ENCODE assay signal across 7 cellular contexts in genomic region chr5:141637266-141637692, GRCh38. TPM values are rescaled to one million over a fixed set of nuclear protein-coding genes. Genes with fewer than 3 reads are reported as not detected.
DNase-seq lines count a peak whose midpoint lies in the region; ATAC-seq lines count a peak whose summit lies in the region.

No MANE protein-coding gene starts in this region.

- no peaks in the 10 kb centered on the region for H3K9me3 ChIP-seq in iPS-15b (ENCODE audit: control insufficient read depth, insufficient read depth, low read length)

- peak overlapping the region; percentile 99 for H3K4me3 ChIP-seq in iPS-15b (ENCODE audit: low read depth, low read length)

- H3K27ac Mint-ChIP-seq in activated naive CD8-positive, alpha-beta T cell treated with anti-CD3 and anti-CD28 coated beads, Interleukin-2, amount 50 U/mL, for 24 hours: peak overlapping the region; percentile 92

- H3K4me1 ChIP-seq in iPS-15b (ENCODE audit: control insufficient read depth, insufficient read depth, low read length): peaks cover 10% of the 10 kb centered on the region

- H3K4me1 Mint-ChIP-seq in activated naive CD8-positive, alpha-beta T cell treated with anti-CD3 and anti-CD28 coated beads, Interleukin-2, amount 50 U/mL, for 24 hours: peaks cover 63% of the 10 kb centered on the region

- no peaks in the 10 kb centered on the region for H3K9me3 Mint-ChIP-seq in activated naive CD8-positive, alpha-beta T cell treated with anti-CD3 and anti-CD28 coated beads, Interleukin-2, amount 50 U/mL, for 24 hours

- H3K36me3 Mint-ChIP-seq in activated naive CD8-positive, alpha-beta T cell treated with anti-CD3 and anti-CD28 coated beads, Interleukin-2, amount 50 U/mL, for 24 hours (ENCODE audit: low read depth): peaks cover 40% of the 10 kb centered on the region

- no peaks in the 10 kb centered on the region for H3K27me3 Mint-ChIP-seq in activated naive CD8-positive, alpha-beta T cell treated with anti-CD3 and anti-CD28 coated beads, Interleukin-2, amount 50 U/mL, for 24 hours

- peaks cover 10% of the 10 kb centered on the region for H3K36me3 ChIP-seq in iPS-15b (ENCODE audit: control insufficient read depth, insufficient read depth, low read length)

- H3K9ac ChIP-seq in iPS-15b (ENCODE audit: low read depth, low read length): peak overlapping the region; percentile 37

- peak overlapping the region; percentile 90 for H3K4me3 Mint-ChIP-seq in activated naive CD8-positive, alpha-beta T cell treated with anti-CD3 and anti-CD28 coated beads, Interleukin-2, amount 50 U/mL, for 24 hours

- peaks cover 4% of the 10 kb centered on the region for H3K27me3 ChIP-seq in iPS-15b (ENCODE audit: control insufficient read depth, insufficient read depth, low read length)

- DNase-seq in SK-MEL-5 (ENCODE audit: low read depth, low spot score) (peak; percentile 8), pons (ENCODE audit: low spot score) (no peak)
- peak; percentile 62 for DNase-seq in activated naive CD8-positive, alpha-beta T cell treated with anti-CD3 and anti-CD28 coated beads, Interleukin-2, amount 50 U/mL, for 24 hours
- DNase-seq in stimulated activated CD4-positive, alpha-beta T cell treated with anti-CD3 and anti-CD28 coated beads, Interleukin-15, amount 100 ng/mL, for 24 hours: peak; percentile 75

- in situ Hi-C loops in SK-MEL-5 (cut with HindIII; ENCODE audit: low pct_unique_long_range_greater_than_20kb, low sequenced_read_pairs): no loop called here

- peak; percentile 31 for ATAC-seq in GM18511 (IDR thresholded peaks at IDR 0.05; ENCODE audit: unreplicated experiment)
- peak; percentile 23 for ATAC-seq in HG02852 (IDR thresholded peaks at IDR 0.05; ENCODE audit: unreplicated experiment)
- peak; percentile 38 for ATAC-seq in activated naive CD8-positive, alpha-beta T cell treated with anti-CD3 and anti-CD28 coated beads, Interleukin-2, amount 50 U/mL, for 24 hours

RNA-seq across cellular contexts. Expression of gene RELL2, which starts 0.5 kb away (rescaled TPM):
- total RNA-seq in SK-MEL-5 (2014; rRNA removed; shearing (Covaris generic)): 6.2 and 7.9 TPM in 2 replicates
- polyA plus RNA-seq in SK-MEL-5 (2015; cell fraction: cytosol; rRNA removed): 14.5 and 16.1 TPM in 2 replicates
- polyA plus RNA-seq in SK-MEL-5 (2015; cell fraction: nucleus; rRNA removed): 83.8 and 92.6 TPM in 2 replicates

RNA-seq across cellular contexts. Expression of gene HDAC3, which starts 0.6 kb away (rescaled TPM):
- 45.2 and 55.1 TPM in 2 replicates for total RNA-seq in SK-MEL-5 (2014; rRNA removed; shearing (Covaris generic))
- polyA plus RNA-seq in SK-MEL-5 (2015; cell fraction: cytosol; rRNA removed): 41.4 and 42.1 TPM in 2 replicates
- polyA plus RNA-seq in SK-MEL-5 (2015; cell fraction: nucleus; rRNA removed): 204 and 205 TPM in 2 replicates

RNA-seq across cellular contexts. Expression of gene FCHSD1, which starts 13.9 kb away (rescaled TPM):
- total RNA-seq in SK-MEL-5 (2014; rRNA removed; shearing (Covaris generic)): 12.6 and 17.4 TPM in 2 replicates
- polyA plus RNA-seq in SK-MEL-5 (2015; cell fraction: cytosol; rRNA removed): 9.8 and 12.7 TPM in 2 replicates
- 261 and 309 TPM in 2 replicates for polyA plus RNA-seq in SK-MEL-5 (2015; cell fraction: nucleus; rRNA removed)

RNA-seq across cellular contexts. Expression of gene DIAPH1, which starts 18.5 kb away (rescaled TPM):
- total RNA-seq in SK-MEL-5 (2014; rRNA removed; shearing (Covaris generic)): 32.8 TPM in 2 replicates
- 54.5 and 70.0 TPM in 2 replicates for polyA plus RNA-seq in SK-MEL-5 (2015; cell fraction: cytosol; rRNA removed)
- 41.1 and 54.6 TPM in 2 replicates for polyA plus RNA-seq in SK-MEL-5 (2015; cell fraction: nucleus; rRNA removed)

RNA-seq across cellular contexts. Expression of gene ARAP3, which starts 44.8 kb away (rescaled TPM):
- 0.48 and 1.0 TPM in 2 replicates for total RNA-seq in SK-MEL-5 (2014; rRNA removed; shearing (Covaris generic))
- 0.82 and 1.0 TPM in 2 replicates for polyA plus RNA-seq in SK-MEL-5 (2015; cell fraction: cytosol; rRNA removed)
- polyA plus RNA-seq in SK-MEL-5 (2015; cell fraction: nucleus; rRNA removed): 2.7 and 4.1 TPM in 2 replicates
